ENCODE assay signal across 8 cellular contexts in genomic region chr4:121900132-121900983, GRCh38. TPM values are rescaled to one million over a fixed set of nuclear protein-coding genes. Genes with fewer than 3 reads are reported as not detected.
A peak's percentile ranks its signal among the peaks of the same experiment; 100 is the strongest.
DNase-seq lines count a peak whose midpoint lies in the region; ATAC-seq, FAIRE-seq and TF ChIP-seq lines count a peak whose summit lies in the region.

No MANE protein-coding gene starts in this region.

- H3K27ac Mint-ChIP-seq in CD8-positive, alpha-beta memory T cell, result no peak overlapping the region
- H3K27ac Mint-ChIP-seq in activated CD8-positive, alpha-beta T cell treated with anti-CD3 and anti-CD28 coated beads for 36 hours, result no peak overlapping the region

- H3K9me3 ChIP-seq in CD8-positive, alpha-beta memory T cell (ENCODE audit: low read length), result no peaks in the 10 kb centered on the region
- H3K9me3 ChIP-seq in thoracic aorta, result no peaks in the 10 kb centered on the region

- peak; percentile 83 for TF ChIP-seq CTCF in activated CD8-positive, alpha-beta T cell treated with anti-CD3 and anti-CD28 coated beads for 36 hours (IDR thresholded peaks at IDR 0.05)
- TF ChIP-seq CTCF in epithelial cell of esophagus (IDR thresholded peaks at IDR 0.05; ENCODE audit: insufficient read depth, low read depth, low read length, missing control alignments), result peak; percentile 87
- TF ChIP-seq CTCF in thoracic aorta (IDR thresholded peaks at IDR 0.05), result peak; percentile 69

- H3K36me3 Mint-ChIP-seq in CD8-positive, alpha-beta memory T cell, result peaks cover 0 to 2% (median 0%) of the 10 kb centered on the region in 3 donors
- H3K36me3 Mint-ChIP-seq in activated CD8-positive, alpha-beta T cell treated with anti-CD3 and anti-CD28 coated beads for 36 hours (ENCODE audit: low read depth), result no peaks in the 10 kb centered on the region

- no peak overlapping the region for H3K27ac ChIP-seq in CD8-positive, alpha-beta memory T cell (ENCODE audit: low read depth, low read length)
- no peak overlapping the region for H3K27ac ChIP-seq in thoracic aorta

- H3K4me3 Mint-ChIP-seq in CD8-positive, alpha-beta memory T cell, result no peak overlapping the region
- H3K4me3 Mint-ChIP-seq in activated CD8-positive, alpha-beta T cell treated with anti-CD3 and anti-CD28 coated beads for 36 hours, result no peak overlapping the region

- intact Hi-C loops in activated CD8-positive, alpha-beta T cell treated with anti-CD3 and anti-CD28 coated beads for 36 hours (cut with micrococcal nuclease), result loop anchor here (5.0 kb wide), 1 partner anchor 102 kb away; no protein-coding TSS in a partner anchor

- FAIRE-seq in GM19239 (lab: Jason Lieb, UNC), result peak; percentile 68

- peaks cover 6 to 8% (median 7%) of the 10 kb centered on the region in 3 donors for H3K4me1 Mint-ChIP-seq in CD8-positive, alpha-beta memory T cell
- H3K4me1 Mint-ChIP-seq in activated CD8-positive, alpha-beta T cell treated with anti-CD3 and anti-CD28 coated beads for 36 hours (ENCODE audit: low read depth), result peaks cover 8% of the 10 kb centered on the region

- peak; percentile 33 to 57 (median 38) for DNase-seq in CD8-positive, alpha-beta memory T cell
- DNase-seq in GM19239 (ENCODE audit: insufficient read length, low spot score) (peak; percentile 3), NCI-H82 (lab: John Stamatoyannopoulos, UW) (peak; percentile 70), epithelial cell of esophagus (ENCODE audit: low read depth) (peak; percentile 66), myocyte (ENCODE audit: low read depth) (peak; percentile 71), thoracic aorta (ENCODE audit: low spot score) (no peak)
- DNase-seq in activated CD8-positive, alpha-beta T cell treated with anti-CD3 and anti-CD28 coated beads for 36 hours, result peak; percentile 68

- no peaks in the 10 kb centered on the region for H3K27me3 ChIP-seq in CD8-positive, alpha-beta memory T cell (ENCODE audit: insufficient read depth, low read length, poor library complexity, severe bottlenecking)
- no peaks in the 10 kb centered on the region for H3K27me3 ChIP-seq in thoracic aorta (replicated peaks; ENCODE audit: insufficient read depth)

- CTCF ChIA-PET in CD8-positive, alpha-beta memory T cell (lab: Charles Lee), result interaction anchor here (0.8 to 2.1 kb wide), 16 partner anchors 15 to 1032 kb away, joined by 3 to 24 read pairs (median 4); partner anchors contain the start of gene BBS7
- CTCF ChIA-PET in activated CD8-positive, alpha-beta T cell treated with anti-CD3 and anti-CD28 coated beads for 36 hours (lab: Charles Lee), result interaction anchor here (0.7 to 2.3 kb wide), 53 partner anchors 8 to 858 kb away, joined by 3 to 27 read pairs (median 4); partner anchors contain the start of genes BBS12, BBS7 and CCNA2

- POLR2A ChIA-PET in CD8-positive, alpha-beta memory T cell (lab: Charles Lee), result no interaction called here
- POLR2A ChIA-PET in activated CD8-positive, alpha-beta T cell treated with anti-CD3 and anti-CD28 coated beads for 36 hours (lab: Charles Lee), result interaction anchor here (1.1 to 1.4 kb wide), 2 partner anchors 10 to 77 kb away, joined by 3 read pairs; partner anchors contain the start of gene CCNA2

- H3K4me3 ChIP-seq in CD8-positive, alpha-beta memory T cell (ENCODE audit: low read length), result no peak overlapping the region
- H3K4me3 ChIP-seq in epithelial cell of esophagus (ENCODE audit: low read length) (no peak overlapping the region), thoracic aorta (no peak overlapping the region)

- peak; percentile 82 for ATAC-seq in HG03196 (IDR thresholded peaks at IDR 0.05; ENCODE audit: unreplicated experiment)
- ATAC-seq in activated CD8-positive, alpha-beta T cell treated with anti-CD3 and anti-CD28 coated beads for 36 hours, result peak; percentile 85
- no peak for ATAC-seq in thoracic aorta (ENCODE audit: insufficient number of reproducible peaks, low FRiP score, low read depth)

- no peaks in the 10 kb centered on the region for H3K36me3 ChIP-seq in CD8-positive, alpha-beta memory T cell (ENCODE audit: insufficient read depth, low read length)
- H3K36me3 ChIP-seq in thoracic aorta, result no peaks in the 10 kb centered on the region

- peaks cover 5 to 12% of the 10 kb centered on the region in 2 donors for H3K27me3 Mint-ChIP-seq in CD8-positive, alpha-beta memory T cell
- peaks cover 3% of the 10 kb centered on the region for H3K27me3 Mint-ChIP-seq in activated CD8-positive, alpha-beta T cell treated with anti-CD3 and anti-CD28 coated beads for 36 hours

- H3K4me1 ChIP-seq in CD8-positive, alpha-beta memory T cell (ENCODE audit: insufficient read depth, low read length), result peaks cover 3% of the 10 kb centered on the region
- H3K4me1 ChIP-seq in thoracic aorta (ENCODE audit: control insufficient read depth in 1 of 2, low read depth in 2 of 2), result no peaks in the 10 kb centered on the region

- H3K9me3 Mint-ChIP-seq in CD8-positive, alpha-beta memory T cell, result no peaks in the 10 kb centered on the region
- H3K9me3 Mint-ChIP-seq in activated CD8-positive, alpha-beta T cell treated with anti-CD3 and anti-CD28 coated beads for 36 hours, result peaks cover 2% of the 10 kb centered on the region

RNA-seq across cellular contexts. Expression of gene BBS7, which starts 30.1 kb away (rescaled TPM):
- total RNA-seq in CD8-positive, alpha-beta memory T cell, result 10 to 100 TPM; 23.3 to 23.4 TPM
- 10.8 TPM for polyA plus RNA-seq in CD8-positive, alpha-beta memory T cell
- total RNA-seq in activated CD8-positive, alpha-beta T cell treated with anti-CD3 and anti-CD28 coated beads for 36 hours, result 10 to 100 TPM; 12.7 to 15.8 TPM
- 18.5 and 19.8 TPM in 2 replicates for total RNA-seq in myocyte
- 9.6 TPM for polyA plus RNA-seq in myocyte (2012)
- 10 to 100 TPM; 10.2 to 13.8 TPM for total RNA-seq in thoracic aorta

RNA-seq across cellular contexts. Expression of gene TRPC3, which starts 51.5 kb away (rescaled TPM):
- under 1 TPM; 0.15 to 0.35 TPM for total RNA-seq in CD8-positive, alpha-beta memory T cell
- polyA plus RNA-seq in CD8-positive, alpha-beta memory T cell, result not detected
- total RNA-seq in activated CD8-positive, alpha-beta T cell treated with anti-CD3 and anti-CD28 coated beads for 36 hours, result under 1 TPM; 0.13 to 0.16 TPM
- total RNA-seq in myocyte (0.21 TPM in 1 of 2 replicates, not detected in the other), thoracic aorta (under 1 TPM; 0.27 to 0.78 TPM)
- polyA plus RNA-seq in myocyte (2012), result not detected
